Comparison of ENCODE assay signal across 20 cellular contexts in the genomic region with DNA sequence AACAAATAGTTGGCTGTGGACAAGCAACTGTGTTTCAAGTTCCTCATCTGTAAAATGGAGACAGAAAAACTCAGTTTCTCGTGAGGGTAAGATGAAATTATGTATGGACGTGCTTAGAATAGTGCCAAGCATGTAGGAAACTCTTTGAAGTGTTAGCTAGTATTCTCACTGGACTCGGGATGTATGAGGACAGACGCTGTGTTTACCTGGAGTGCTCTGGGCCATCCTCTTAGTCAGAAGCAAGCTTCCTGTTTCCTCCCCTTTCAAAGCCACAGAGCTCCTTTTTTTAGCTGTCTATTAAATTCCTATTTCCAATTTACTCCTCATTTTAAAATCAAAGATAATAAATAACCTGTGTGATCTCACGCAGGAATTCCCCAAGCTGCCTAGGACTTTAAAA. TPM values are rescaled to one million over a fixed set of nuclear protein-coding genes. Genes with fewer than 3 reads are reported as not detected.
DNase-seq lines count a peak whose midpoint lies in the region; ATAC-seq, FAIRE-seq and TF ChIP-seq lines count a peak whose summit lies in the region.
"Had no signal": no experiment of that assay in that cellular context is flagged by ENCODE, and none has a peak within 500 bp of the region (broad histone marks: within the 10 kb centered on the region; RNA-seq: fewer than 3 reads in every experiment).

No MANE protein-coding gene starts in this region.

- dilution Hi-C loops in keratinocyte (cut with MboI; ENCODE audit: extremely low pct_ligation_motif_present, low sequenced_read_pairs): no loop called here

- H3K4me3 ChIP-seq in keratinocyte (ENCODE audit: control insufficient read depth in 2 of 3, extremely low read depth in 1 of 3, insufficient read depth in 2 of 3, low read depth in 1 of 3, low read length in 3 of 3): no peak overlapping the region
- H3K4me3 ChIP-seq: coronary artery, GM23248, SK-N-MC, transverse colon had no signal

- no peak for TF ChIP-seq CTCF in VCaP (conservative IDR thresholded peaks at IDR 0.05)
- no peak for TF ChIP-seq CTCF in keratinocyte (optimal IDR thresholded peaks at IDR 0.05 in 1 of 3, IDR thresholded peaks at IDR 0.05 in 1 of 3, conservative IDR thresholded peaks at IDR 0.05 in 1 of 3; ENCODE audit: extremely low read depth in 1 of 3, insufficient read depth in 2 of 3, low read length in 3 of 3)

- H3K4me1 ChIP-seq in keratinocyte (ENCODE audit: control insufficient read depth, extremely low read depth, insufficient read depth, low read length): no peaks in the 10 kb centered on the region

- no peaks in the 10 kb centered on the region for H3K36me3 ChIP-seq in keratinocyte (ENCODE audit: control insufficient read depth in 2 of 2, extremely low read depth in 1 of 2, insufficient read depth in 2 of 2, low read length in 2 of 2)
- H3K36me3 ChIP-seq: transverse colon had no signal

- no peaks in the 10 kb centered on the region for H3K27me3 Mint-ChIP-seq in activated CD4-positive, alpha-beta T cell treated with anti-CD3 and anti-CD28 coated beads for 36 hours

- H3K27me3 ChIP-seq in keratinocyte (ENCODE audit: control insufficient read depth, extremely low read depth, insufficient read depth, low read length): no peaks in the 10 kb centered on the region
- H3K27me3 ChIP-seq: transverse colon had no signal

- POLR2A ChIA-PET in activated CD4-positive, alpha-beta T cell treated with anti-CD3 and anti-CD28 coated beads for 36 hours (lab: Charles Lee): no interaction called here

- H3K4me2 ChIP-seq in keratinocyte (ENCODE audit: control insufficient read depth, extremely low read depth, insufficient read depth, low read depth, low read length): no peak overlapping the region

- peak; percentile 51 for ATAC-seq in activated CD4-positive, alpha-beta T cell treated with anti-CD3 and anti-CD28 coated beads for 36 hours
- ATAC-seq in HG03175 (IDR thresholded peaks at IDR 0.05; ENCODE audit: unreplicated experiment) (no peak), HG03460 (IDR thresholded peaks at IDR 0.05; ENCODE audit: unreplicated experiment) (no peak)
- ATAC-seq: WTC11 had no signal

- H4K20me1 ChIP-seq in keratinocyte (ENCODE audit: control insufficient read depth, extremely low read depth, insufficient read depth, low read length): no peaks in the 10 kb centered on the region

- H3K36me3 Mint-ChIP-seq in activated CD4-positive, alpha-beta T cell treated with anti-CD3 and anti-CD28 coated beads for 36 hours (ENCODE audit: low read depth): no peaks in the 10 kb centered on the region
- H3K36me3 Mint-ChIP-seq: memory B cell, WTC11 had no signal

- H3K9me3 ChIP-seq in keratinocyte (ENCODE audit: control insufficient read depth, low read depth, low read length): no peaks in the 10 kb centered on the region
- H3K9me3 ChIP-seq: transverse colon had no signal

- H2AFZ ChIP-seq in keratinocyte (ENCODE audit: control insufficient read depth, low read length): peak overlapping the region; percentile 34
- H2AFZ ChIP-seq: GM23248 had no signal

- peak overlapping the region; percentile 88 for H3K27ac ChIP-seq in VCaP
- no peak overlapping the region for H3K27ac ChIP-seq in keratinocyte (ENCODE audit: control insufficient read depth, insufficient read depth, low read length)
- H3K27ac ChIP-seq: coronary artery, epithelial cell of prostate, GM23248, SK-N-MC had no signal

- no peaks in the 10 kb centered on the region for H3K79me2 ChIP-seq in keratinocyte (ENCODE audit: control insufficient read depth, insufficient read depth, low read length)

- DNase-seq in activated CD4-positive, alpha-beta T cell treated with anti-CD3 and anti-CD28 coated beads for 36 hours: no peak
- DNase-seq in activated CD4-positive, alpha-beta T cell treated with anti-CD3 and anti-CD28 coated beads for 1 hour: no peak
- no peak for DNase-seq in GM19239 (ENCODE audit: insufficient read length, low spot score)
- no peak for DNase-seq in keratinocyte (ENCODE audit: low read depth, low spot score)
- DNase-seq in anterior cingulate cortex (lab: John Stamatoyannopoulos, UW): no peak
- DNase-seq: ACHN; activated T-cell treated with anti-CD3 and anti-CD28 coated beads for 4 hours; amygdala; GM23248; occipital lobe; stimulated activated CD4-positive, alpha-beta T cell treated with anti-CD3 and anti-CD28 coated beads, Interleukin-4, amount 100 ng/mL, for 4 hours; transverse colon had no signal

- H3K4me3 Mint-ChIP-seq in activated CD4-positive, alpha-beta T cell treated with anti-CD3 and anti-CD28 coated beads for 36 hours: no peak overlapping the region
- H3K4me3 Mint-ChIP-seq: memory B cell, WTC11 had no signal

- H3K27ac Mint-ChIP-seq in activated CD4-positive, alpha-beta T cell treated with anti-CD3 and anti-CD28 coated beads for 36 hours: peak overlapping the region; percentile 21
- H3K27ac Mint-ChIP-seq: memory B cell, WTC11 had no signal

- FAIRE-seq in GM19239 (lab: Jason Lieb, UNC): peak; percentile 72
- no peak for FAIRE-seq in keratinocyte (lab: Jason Lieb, UNC)

- H3K9me3 Mint-ChIP-seq in activated CD4-positive, alpha-beta T cell treated with anti-CD3 and anti-CD28 coated beads for 36 hours (ENCODE audit: low read depth): no peaks in the 10 kb centered on the region
- H3K9me3 Mint-ChIP-seq: memory B cell, WTC11 had no signal

- H3K9me1 ChIP-seq in keratinocyte (ENCODE audit: control insufficient read depth, extremely low read depth, insufficient read depth, low read length): no peaks in the 10 kb centered on the region

- H3K4me1 Mint-ChIP-seq in activated CD4-positive, alpha-beta T cell treated with anti-CD3 and anti-CD28 coated beads for 36 hours: peaks cover 30% of the 10 kb centered on the region
- H3K4me1 Mint-ChIP-seq: memory B cell had no signal

- intact Hi-C loops in activated CD4-positive, alpha-beta T cell treated with anti-CD3 and anti-CD28 coated beads for 36 hours (cut with DNase I, micrococcal nuclease): no loop called here

- H3K9ac ChIP-seq in keratinocyte (ENCODE audit: control insufficient read depth, extremely low read depth, insufficient read depth, low read length): no peak overlapping the region
- H3K9ac ChIP-seq: GM23248 had no signal

- CTCF ChIA-PET in activated CD4-positive, alpha-beta T cell treated with anti-CD3 and anti-CD28 coated beads for 36 hours (lab: Charles Lee): interaction anchor here (0.7 to 1.8 kb wide), 3 partner anchors 10 to 78 kb away, joined by 3 to 8 read pairs (median 3); no protein-coding TSS in a partner anchor

RNA-seq across cellular contexts. Expression of a gene that starts 23.8 kb away (rescaled TPM):
- 10 to 100 TPM; 62.7 to 82.7 TPM for total RNA-seq in activated CD4-positive, alpha-beta T cell treated with anti-CD3 and anti-CD28 coated beads for 36 hours
- 0.05 to 0.18 TPM (median 0.14 TPM) in 3 replicates for polyA plus RNA-seq in keratinocyte
- 0.29 TPM for polyA plus RNA-seq in keratinocyte (2011; ENCODE audit: low read depth)
- 0.06 and 0.09 TPM in 2 replicates for polyA plus RNA-seq in keratinocyte (2011; cell fraction: cytosol; rRNA removed)
- 0.28 TPM in 1 of 2 replicates, not detected in the other for polyA plus RNA-seq in keratinocyte (2011; cell fraction: nucleus; rRNA removed)
- not detected in 2 replicates for polyA plus RNA-seq in keratinocyte (2012; ENCODE audit: low replicate concordance)
- 1.2 TPM in 1 of 3 replicates, not detected in the others for polyA minus RNA-seq in keratinocyte
- not detected for polyA minus RNA-seq in keratinocyte (2011; cell fraction: cytosol; rRNA and poly(A)+ RNA removed)
- polyA minus RNA-seq in keratinocyte (2011; cell fraction: nucleus; rRNA and poly(A)+ RNA removed): not detected in 2 replicates
- total RNA-seq: GM23248 had no signal
